ENCODE assay signal across 20 cellular contexts in the genomic region with DNA sequence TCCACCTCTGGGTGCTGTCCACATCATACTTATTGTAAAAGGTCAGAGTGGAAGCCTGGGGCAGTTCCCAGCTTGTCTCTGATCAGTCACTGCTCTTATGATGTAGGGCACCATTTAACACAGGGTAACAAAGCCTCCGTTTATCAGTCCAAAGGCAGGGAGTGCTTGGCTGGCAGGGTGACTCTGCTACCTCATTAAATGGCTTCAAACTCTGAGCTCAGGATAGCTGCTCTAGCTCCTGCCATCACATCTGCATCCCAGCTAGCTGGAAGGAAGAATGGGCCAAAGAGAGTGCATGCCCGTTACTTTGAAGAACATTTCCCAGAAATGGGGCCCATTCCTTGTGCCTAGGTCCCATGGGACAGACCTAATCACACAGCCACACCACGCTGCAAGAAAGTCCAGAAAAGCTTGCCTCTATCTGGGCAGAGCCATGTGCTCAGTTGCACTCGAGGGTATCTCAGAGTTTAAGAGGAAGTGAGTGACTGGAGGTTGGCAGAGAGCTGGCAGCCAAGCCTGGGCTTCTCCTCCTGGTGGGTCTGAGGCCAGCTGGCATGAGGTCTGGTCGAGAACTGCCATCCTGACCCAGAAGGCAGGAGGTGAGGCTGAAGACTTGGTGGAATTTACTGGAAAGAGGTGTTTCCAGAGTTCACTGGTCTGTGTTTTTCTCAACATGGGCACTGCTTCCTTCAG.
"Had no signal": no experiment of that assay in that cellular context is flagged by ENCODE, and none has a peak within 500 bp of the region (broad histone marks: within the 10 kb centered on the region; RNA-seq: fewer than 3 reads in every experiment).

No MANE protein-coding gene starts in this region.

- H3K4me3 ChIP-seq: breast epithelium, esophagus muscularis mucosa, right lobe of liver, skin epidermis had no signal

- H3K4me1 ChIP-seq: breast epithelium, esophagus muscularis mucosa, right lobe of liver had no signal

- H3K27ac Mint-ChIP-seq: activated CD4-positive, alpha-beta T cell treated with anti-CD3 and anti-CD28 coated beads for 36 hours; activated naive CD8-positive, alpha-beta T cell treated with anti-CD3 and anti-CD28 coated beads, Interleukin-2, amount 10 ng/mL, durations not matched to agents 7 days and 5 days; activated T-helper 2 cell treated with anti-CD3 and anti-CD28 coated beads, Interferon-gamma antibody, Interleukin-2, Interleukin-4, amounts not matched to agents 10 μg/mL and 5 μg/mL and 100 μg/mL, durations not matched to agents 14 hours and 24 hours and 36 hours; effector memory CD8-positive, alpha-beta T cell; nephron; stimulated activated naive B cell treated with anti-CD40 and anti-IgM and Interleukin-4, amounts not matched to agents 10 μg/mL and 1 μg/mL and 100 μg/mL, for 72 hours had no signal

- H3K4me1 Mint-ChIP-seq: activated CD4-positive, alpha-beta T cell treated with anti-CD3 and anti-CD28 coated beads for 36 hours; activated naive CD8-positive, alpha-beta T cell treated with anti-CD3 and anti-CD28 coated beads, Interleukin-2, amount 10 ng/mL, durations not matched to agents 7 days and 5 days; central memory CD8-positive, alpha-beta T cell; nephron; stimulated activated naive B cell treated with anti-CD40 and anti-IgM and Interleukin-4, amounts not matched to agents 10 μg/mL and 1 μg/mL and 100 μg/mL, for 72 hours had no signal

- H3K9me3 Mint-ChIP-seq: activated naive CD8-positive, alpha-beta T cell treated with anti-CD3 and anti-CD28 coated beads, Interleukin-2, amount 10 ng/mL, durations not matched to agents 7 days and 5 days; activated T-helper 2 cell treated with anti-CD3 and anti-CD28 coated beads, Interferon-gamma antibody, Interleukin-2, Interleukin-4, amounts not matched to agents 10 μg/mL and 5 μg/mL and 100 μg/mL, durations not matched to agents 14 hours and 24 hours and 36 hours; central memory CD8-positive, alpha-beta T cell; effector memory CD8-positive, alpha-beta T cell; nephron; stimulated activated naive B cell treated with anti-CD40 and anti-IgM and Interleukin-4, amounts not matched to agents 10 μg/mL and 1 μg/mL and 100 μg/mL, for 72 hours had no signal

- H3K36me3 ChIP-seq: breast epithelium, esophagus muscularis mucosa, neutrophil, right lobe of liver had no signal

- H3K27me3 Mint-ChIP-seq: activated naive CD8-positive, alpha-beta T cell treated with anti-CD3 and anti-CD28 coated beads, Interleukin-2, amount 10 ng/mL, durations not matched to agents 7 days and 5 days; central memory CD8-positive, alpha-beta T cell had no signal

- H3K27ac ChIP-seq: breast epithelium, esophagus muscularis mucosa, neutrophil, right lobe of liver, skin epidermis had no signal

- H3K27me3 ChIP-seq: neutrophil, right lobe of liver had no signal

- H3K9me3 ChIP-seq: neutrophil, right lobe of liver had no signal

- DNase-seq: activated CD4-positive, alpha-beta T cell treated with anti-CD3 and anti-CD28 coated beads for 36 hours; activated CD4-positive, alpha-beta T cell treated with anti-CD3 and anti-CD28 coated beads, Interleukin-2, amount 50 U/mL, for 4 hours; activated naive CD4-positive, alpha-beta T cell; activated naive CD8-positive, alpha-beta T cell treated with anti-CD3 and anti-CD28 coated beads, Interleukin-2, amount 10 ng/mL, durations not matched to agents 7 days and 5 days; amniotic stem cell; effector memory CD8-positive, alpha-beta T cell; glutamatergic neuron; stimulated activated CD4-positive, alpha-beta T cell treated with anti-CD3 and anti-CD28 coated beads, Interleukin-1b, Interleukin-23, amount 100 ng/mL, for 48 hours; stimulated activated naive B cell treated with anti-CD40 and anti-IgM and Interleukin-4, amounts not matched to agents 10 μg/mL and 1 μg/mL and 100 μg/mL, for 72 hours; T-helper 9 cell had no signal

- H3K36me3 Mint-ChIP-seq: activated naive CD8-positive, alpha-beta T cell treated with anti-CD3 and anti-CD28 coated beads, Interleukin-2, amount 10 ng/mL, durations not matched to agents 7 days and 5 days; stimulated activated naive B cell treated with anti-CD40 and anti-IgM and Interleukin-4, amounts not matched to agents 10 μg/mL and 1 μg/mL and 100 μg/mL, for 72 hours had no signal

- H3K4me3 Mint-ChIP-seq: activated CD4-positive, alpha-beta T cell treated with anti-CD3 and anti-CD28 coated beads for 36 hours; activated naive CD8-positive, alpha-beta T cell treated with anti-CD3 and anti-CD28 coated beads, Interleukin-2, amount 10 ng/mL, durations not matched to agents 7 days and 5 days; central memory CD8-positive, alpha-beta T cell; effector memory CD8-positive, alpha-beta T cell; nephron; stimulated activated naive B cell treated with anti-CD40 and anti-IgM and Interleukin-4, amounts not matched to agents 10 μg/mL and 1 μg/mL and 100 μg/mL, for 72 hours had no signal

- FAIRE-seq: colon, frontal cortex had no signal

- ATAC-seq: activated CD4-positive, alpha-beta T cell treated with anti-CD3 and anti-CD28 coated beads for 36 hours; effector memory CD8-positive, alpha-beta T cell; right lobe of liver; stimulated activated naive B cell treated with anti-CD40 and anti-IgM and Interleukin-4, amounts not matched to agents 10 μg/mL and 1 μg/mL and 100 μg/mL, for 72 hours had no signal
